In the genomic region with DNA sequence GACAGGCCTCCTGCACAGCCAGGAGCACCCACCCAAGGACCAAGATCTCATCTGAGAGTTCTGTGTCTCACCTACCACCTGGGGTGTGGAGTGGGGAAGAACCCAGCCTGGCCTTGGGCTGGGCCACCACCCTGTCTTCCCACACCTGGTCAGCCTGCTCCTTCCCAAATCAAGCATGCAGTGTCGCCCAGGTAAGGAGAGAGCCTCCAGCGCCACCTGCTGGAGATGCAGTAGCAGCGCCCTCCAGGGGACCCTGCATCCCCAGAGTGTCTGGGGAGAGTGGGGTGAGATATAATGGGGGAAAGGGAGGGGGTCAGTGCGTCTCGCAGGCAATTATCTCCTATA, we compare ENCODE assay signal across 1 cellular context.
TF ChIP-seq lines count a peak whose summit lies in the region.

No MANE protein-coding gene starts in this region.

TF ChIP-seq in HepG2, 621 proteins besides CTCF, POLR2A, EP300 and RAD21 (continued from another document and continues in another):
- TF ChIP-seq YY1 (IDR thresholded peaks at IDR 0.05; ENCODE audit: insufficient read depth, insufficient replicate concordance, low read depth, low read length) (peak; percentile 27), CBX2 (IDR thresholded peaks at IDR 0.05; ENCODE audit: low read depth, low read length) (no peak), CBX2 (CRISPR knock-in tag; IDR thresholded peaks at IDR 0.05; ENCODE audit: low read depth) (no peak), PHF5A (CRISPR knock-in tag; IDR thresholded peaks at IDR 0.05; ENCODE audit: low read depth, unreplicated experiment) (peak; percentile 36), RBM39 (IDR thresholded peaks at IDR 0.05; ENCODE audit: low read depth, low read length, poor library complexity, severe bottlenecking) (no peak), ZNF207 (IDR thresholded peaks at IDR 0.05; ENCODE audit: borderline replicate concordance) (no peak), YEATS2 (CRISPR knock-in tag; IDR thresholded peaks at IDR 0.05; ENCODE audit: borderline replicate concordance) (peak; percentile 36; the same call in 1 of the 2 replicates), HCFC1 (IDR thresholded peaks at IDR 0.05; ENCODE audit: low read depth, low read length) (no peak), ZFYVE20 (CRISPR knock-in tag; IDR thresholded peaks at IDR 0.05; ENCODE audit: borderline replicate concordance, low read depth) (no peak), SMC3 (IDR thresholded peaks at IDR 0.05; ENCODE audit: low read length) (peak; percentile 84), NCOA5 (CRISPR knock-in tag; IDR thresholded peaks at IDR 0.05) (no peak), HOXA9 (CRISPR knock-in tag; IDR thresholded peaks at IDR 0.05; ENCODE audit: borderline replicate concordance) (no peak), ZFP90 (CRISPR knock-in tag; IDR thresholded peaks at IDR 0.05; ENCODE audit: borderline replicate concordance) (no peak), SALL1 (CRISPR knock-in tag; IDR thresholded peaks at IDR 0.05) (peak; percentile 41; the same call in 1 of the 2 replicates), SMAD3 (CRISPR knock-in tag; IDR thresholded peaks at IDR 0.05) (no peak), GATAD2A (CRISPR knock-in tag; IDR thresholded peaks at IDR 0.05) (0 out of 2 replicates have a peak, but pooled peaks have one; percentile 15), CHCHD3 (CRISPR knock-in tag; IDR thresholded peaks at IDR 0.05) (no peak), ZNF331 (CRISPR knock-in tag; IDR thresholded peaks at IDR 0.05) (no peak)
- TF ChIP-seq, protein P1, sequence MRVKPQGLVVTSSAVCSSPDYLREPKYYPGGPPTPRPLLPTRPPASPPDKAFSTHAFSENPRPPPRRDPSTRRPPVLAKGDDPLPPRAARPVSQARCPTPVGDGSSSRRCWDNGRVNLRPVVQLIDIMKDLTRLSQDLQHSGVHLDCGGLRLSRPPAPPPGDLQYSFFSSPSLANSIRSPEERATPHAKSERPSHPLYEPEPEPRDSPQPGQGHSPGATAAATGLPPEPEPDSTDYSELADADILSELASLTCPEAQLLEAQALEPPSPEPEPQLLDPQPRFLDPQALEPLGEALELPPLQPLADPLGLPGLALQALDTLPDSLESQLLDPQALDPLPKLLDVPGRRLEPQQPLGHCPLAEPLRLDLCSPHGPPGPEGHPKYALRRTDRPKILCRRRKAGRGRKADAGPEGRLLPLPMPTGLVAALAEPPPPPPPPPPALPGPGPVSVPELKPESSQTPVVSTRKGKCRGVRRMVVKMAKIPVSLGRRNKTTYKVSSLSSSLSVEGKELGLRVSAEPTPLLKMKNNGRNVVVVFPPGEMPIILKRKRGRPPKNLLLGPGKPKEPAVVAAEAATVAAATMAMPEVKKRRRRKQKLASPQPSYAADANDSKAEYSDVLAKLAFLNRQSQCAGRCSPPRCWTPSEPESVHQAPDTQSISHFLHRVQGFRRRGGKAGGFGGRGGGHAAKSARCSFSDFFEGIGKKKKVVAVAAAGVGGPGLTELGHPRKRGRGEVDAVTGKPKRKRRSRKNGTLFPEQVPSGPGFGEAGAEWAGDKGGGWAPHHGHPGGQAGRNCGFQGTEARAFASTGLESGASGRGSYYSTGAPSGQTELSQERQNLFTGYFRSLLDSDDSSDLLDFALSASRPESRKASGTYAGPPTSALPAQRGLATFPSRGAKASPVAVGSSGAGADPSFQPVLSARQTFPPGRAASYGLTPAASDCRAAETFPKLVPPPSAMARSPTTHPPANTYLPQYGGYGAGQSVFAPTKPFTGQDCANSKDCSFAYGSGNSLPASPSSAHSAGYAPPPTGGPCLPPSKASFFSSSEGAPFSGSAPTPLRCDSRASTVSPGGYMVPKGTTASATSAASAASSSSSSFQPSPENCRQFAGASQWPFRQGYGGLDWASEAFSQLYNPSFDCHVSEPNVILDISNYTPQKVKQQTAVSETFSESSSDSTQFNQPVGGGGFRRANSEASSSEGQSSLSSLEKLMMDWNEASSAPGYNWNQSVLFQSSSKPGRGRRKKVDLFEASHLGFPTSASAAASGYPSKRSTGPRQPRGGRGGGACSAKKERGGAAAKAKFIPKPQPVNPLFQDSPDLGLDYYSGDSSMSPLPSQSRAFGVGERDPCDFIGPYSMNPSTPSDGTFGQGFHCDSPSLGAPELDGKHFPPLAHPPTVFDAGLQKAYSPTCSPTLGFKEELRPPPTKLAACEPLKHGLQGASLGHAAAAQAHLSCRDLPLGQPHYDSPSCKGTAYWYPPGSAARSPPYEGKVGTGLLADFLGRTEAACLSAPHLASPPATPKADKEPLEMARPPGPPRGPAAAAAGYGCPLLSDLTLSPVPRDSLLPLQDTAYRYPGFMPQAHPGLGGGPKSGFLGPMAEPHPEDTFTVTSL (CRISPR knock-in tag; IDR thresholded peaks at IDR 0.05; ENCODE audit: borderline replicate concordance), result no peak
- TF ChIP-seq, protein P2, sequence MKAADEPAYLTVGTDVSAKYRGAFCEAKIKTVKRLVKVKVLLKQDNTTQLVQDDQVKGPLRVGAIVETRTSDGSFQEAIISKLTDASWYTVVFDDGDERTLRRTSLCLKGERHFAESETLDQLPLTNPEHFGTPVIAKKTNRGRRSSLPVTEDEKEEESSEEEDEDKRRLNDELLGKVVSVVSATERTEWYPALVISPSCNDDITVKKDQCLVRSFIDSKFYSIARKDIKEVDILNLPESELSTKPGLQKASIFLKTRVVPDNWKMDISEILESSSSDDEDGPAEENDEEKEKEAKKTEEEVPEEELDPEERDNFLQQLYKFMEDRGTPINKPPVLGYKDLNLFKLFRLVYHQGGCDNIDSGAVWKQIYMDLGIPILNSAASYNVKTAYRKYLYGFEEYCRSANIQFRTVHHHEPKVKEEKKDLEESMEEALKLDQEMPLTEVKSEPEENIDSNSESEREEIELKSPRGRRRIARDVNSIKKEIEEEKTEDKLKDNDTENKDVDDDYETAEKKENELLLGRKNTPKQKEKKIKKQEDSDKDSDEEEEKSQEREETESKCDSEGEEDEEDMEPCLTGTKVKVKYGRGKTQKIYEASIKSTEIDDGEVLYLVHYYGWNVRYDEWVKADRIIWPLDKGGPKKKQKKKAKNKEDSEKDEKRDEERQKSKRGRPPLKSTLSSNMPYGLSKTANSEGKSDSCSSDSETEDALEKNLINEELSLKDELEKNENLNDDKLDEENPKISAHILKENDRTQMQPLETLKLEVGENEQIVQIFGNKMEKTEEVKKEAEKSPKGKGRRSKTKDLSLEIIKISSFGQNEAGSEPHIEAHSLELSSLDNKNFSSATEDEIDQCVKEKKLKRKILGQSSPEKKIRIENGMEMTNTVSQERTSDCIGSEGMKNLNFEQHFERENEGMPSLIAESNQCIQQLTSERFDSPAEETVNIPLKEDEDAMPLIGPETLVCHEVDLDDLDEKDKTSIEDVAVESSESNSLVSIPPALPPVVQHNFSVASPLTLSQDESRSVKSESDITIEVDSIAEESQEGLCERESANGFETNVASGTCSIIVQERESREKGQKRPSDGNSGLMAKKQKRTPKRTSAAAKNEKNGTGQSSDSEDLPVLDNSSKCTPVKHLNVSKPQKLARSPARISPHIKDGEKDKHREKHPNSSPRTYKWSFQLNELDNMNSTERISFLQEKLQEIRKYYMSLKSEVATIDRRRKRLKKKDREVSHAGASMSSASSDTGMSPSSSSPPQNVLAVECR (CRISPR knock-in tag; IDR thresholded peaks at IDR 0.05; ENCODE audit: borderline replicate concordance), result peak; percentile 29; the same call in 1 of the 2 replicates
- TF ChIP-seq, protein P3, sequence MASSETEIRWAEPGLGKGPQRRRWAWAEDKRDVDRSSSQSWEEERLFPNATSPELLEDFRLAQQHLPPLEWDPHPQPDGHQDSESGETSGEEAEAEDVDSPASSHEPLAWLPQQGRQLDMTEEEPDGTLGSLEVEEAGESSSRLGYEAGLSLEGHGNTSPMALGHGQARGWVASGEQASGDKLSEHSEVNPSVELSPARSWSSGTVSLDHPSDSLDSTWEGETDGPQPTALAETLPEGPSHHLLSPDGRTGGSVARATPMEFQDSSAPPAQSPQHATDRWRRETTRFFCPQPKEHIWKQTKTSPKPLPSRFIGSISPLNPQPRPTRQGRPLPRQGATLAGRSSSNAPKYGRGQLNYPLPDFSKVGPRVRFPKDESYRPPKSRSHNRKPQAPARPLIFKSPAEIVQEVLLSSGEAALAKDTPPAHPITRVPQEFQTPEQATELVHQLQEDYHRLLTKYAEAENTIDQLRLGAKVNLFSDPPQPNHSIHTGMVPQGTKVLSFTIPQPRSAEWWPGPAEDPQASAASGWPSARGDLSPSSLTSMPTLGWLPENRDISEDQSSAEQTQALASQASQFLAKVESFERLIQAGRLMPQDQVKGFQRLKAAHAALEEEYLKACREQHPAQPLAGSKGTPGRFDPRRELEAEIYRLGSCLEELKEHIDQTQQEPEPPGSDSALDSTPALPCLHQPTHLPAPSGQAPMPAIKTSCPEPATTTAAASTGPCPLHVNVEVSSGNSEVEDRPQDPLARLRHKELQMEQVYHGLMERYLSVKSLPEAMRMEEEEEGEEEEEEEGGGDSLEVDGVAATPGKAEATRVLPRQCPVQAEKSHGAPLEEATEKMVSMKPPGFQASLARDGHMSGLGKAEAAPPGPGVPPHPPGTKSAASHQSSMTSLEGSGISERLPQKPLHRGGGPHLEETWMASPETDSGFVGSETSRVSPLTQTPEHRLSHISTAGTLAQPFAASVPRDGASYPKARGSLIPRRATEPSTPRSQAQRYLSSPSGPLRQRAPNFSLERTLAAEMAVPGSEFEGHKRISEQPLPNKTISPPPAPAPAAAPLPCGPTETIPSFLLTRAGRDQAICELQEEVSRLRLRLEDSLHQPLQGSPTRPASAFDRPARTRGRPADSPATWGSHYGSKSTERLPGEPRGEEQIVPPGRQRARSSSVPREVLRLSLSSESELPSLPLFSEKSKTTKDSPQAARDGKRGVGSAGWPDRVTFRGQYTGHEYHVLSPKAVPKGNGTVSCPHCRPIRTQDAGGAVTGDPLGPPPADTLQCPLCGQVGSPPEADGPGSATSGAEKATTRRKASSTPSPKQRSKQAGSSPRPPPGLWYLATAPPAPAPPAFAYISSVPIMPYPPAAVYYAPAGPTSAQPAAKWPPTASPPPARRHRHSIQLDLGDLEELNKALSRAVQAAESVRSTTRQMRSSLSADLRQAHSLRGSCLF (CRISPR knock-in tag; IDR thresholded peaks at IDR 0.05; ENCODE audit: borderline replicate concordance), result no peak
- TF ChIP-seq, protein P4, sequence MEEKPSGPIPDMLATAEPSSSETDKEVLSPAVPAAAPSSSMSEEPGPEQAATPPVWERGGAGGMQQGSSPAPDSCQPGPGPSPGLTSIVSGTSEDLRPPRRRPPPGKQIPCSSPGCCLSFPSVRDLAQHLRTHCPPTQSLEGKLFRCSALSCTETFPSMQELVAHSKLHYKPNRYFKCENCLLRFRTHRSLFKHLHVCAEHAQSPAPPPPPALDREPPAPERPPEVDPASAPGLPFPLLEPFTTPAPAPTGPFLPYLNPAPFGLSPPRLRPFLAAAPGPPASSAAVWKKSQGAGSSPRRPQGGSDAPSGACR (CRISPR knock-in tag; IDR thresholded peaks at IDR 0.05), result no peak
- TF ChIP-seq, protein P5, sequence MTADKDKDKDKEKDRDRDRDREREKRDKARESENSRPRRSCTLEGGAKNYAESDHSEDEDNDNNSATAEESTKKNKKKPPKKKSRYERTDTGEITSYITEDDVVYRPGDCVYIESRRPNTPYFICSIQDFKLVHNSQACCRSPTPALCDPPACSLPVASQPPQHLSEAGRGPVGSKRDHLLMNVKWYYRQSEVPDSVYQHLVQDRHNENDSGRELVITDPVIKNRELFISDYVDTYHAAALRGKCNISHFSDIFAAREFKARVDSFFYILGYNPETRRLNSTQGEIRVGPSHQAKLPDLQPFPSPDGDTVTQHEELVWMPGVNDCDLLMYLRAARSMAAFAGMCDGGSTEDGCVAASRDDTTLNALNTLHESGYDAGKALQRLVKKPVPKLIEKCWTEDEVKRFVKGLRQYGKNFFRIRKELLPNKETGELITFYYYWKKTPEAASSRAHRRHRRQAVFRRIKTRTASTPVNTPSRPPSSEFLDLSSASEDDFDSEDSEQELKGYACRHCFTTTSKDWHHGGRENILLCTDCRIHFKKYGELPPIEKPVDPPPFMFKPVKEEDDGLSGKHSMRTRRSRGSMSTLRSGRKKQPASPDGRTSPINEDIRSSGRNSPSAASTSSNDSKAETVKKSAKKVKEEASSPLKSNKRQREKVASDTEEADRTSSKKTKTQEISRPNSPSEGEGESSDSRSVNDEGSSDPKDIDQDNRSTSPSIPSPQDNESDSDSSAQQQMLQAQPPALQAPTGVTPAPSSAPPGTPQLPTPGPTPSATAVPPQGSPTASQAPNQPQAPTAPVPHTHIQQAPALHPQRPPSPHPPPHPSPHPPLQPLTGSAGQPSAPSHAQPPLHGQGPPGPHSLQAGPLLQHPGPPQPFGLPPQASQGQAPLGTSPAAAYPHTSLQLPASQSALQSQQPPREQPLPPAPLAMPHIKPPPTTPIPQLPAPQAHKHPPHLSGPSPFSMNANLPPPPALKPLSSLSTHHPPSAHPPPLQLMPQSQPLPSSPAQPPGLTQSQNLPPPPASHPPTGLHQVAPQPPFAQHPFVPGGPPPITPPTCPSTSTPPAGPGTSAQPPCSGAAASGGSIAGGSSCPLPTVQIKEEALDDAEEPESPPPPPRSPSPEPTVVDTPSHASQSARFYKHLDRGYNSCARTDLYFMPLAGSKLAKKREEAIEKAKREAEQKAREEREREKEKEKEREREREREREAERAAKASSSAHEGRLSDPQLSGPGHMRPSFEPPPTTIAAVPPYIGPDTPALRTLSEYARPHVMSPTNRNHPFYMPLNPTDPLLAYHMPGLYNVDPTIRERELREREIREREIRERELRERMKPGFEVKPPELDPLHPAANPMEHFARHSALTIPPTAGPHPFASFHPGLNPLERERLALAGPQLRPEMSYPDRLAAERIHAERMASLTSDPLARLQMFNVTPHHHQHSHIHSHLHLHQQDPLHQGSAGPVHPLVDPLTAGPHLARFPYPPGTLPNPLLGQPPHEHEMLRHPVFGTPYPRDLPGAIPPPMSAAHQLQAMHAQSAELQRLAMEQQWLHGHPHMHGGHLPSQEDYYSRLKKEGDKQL (CRISPR knock-in tag; IDR thresholded peaks at IDR 0.05; ENCODE audit: low read depth), result no peak
- TF ChIP-seq, protein P6, sequence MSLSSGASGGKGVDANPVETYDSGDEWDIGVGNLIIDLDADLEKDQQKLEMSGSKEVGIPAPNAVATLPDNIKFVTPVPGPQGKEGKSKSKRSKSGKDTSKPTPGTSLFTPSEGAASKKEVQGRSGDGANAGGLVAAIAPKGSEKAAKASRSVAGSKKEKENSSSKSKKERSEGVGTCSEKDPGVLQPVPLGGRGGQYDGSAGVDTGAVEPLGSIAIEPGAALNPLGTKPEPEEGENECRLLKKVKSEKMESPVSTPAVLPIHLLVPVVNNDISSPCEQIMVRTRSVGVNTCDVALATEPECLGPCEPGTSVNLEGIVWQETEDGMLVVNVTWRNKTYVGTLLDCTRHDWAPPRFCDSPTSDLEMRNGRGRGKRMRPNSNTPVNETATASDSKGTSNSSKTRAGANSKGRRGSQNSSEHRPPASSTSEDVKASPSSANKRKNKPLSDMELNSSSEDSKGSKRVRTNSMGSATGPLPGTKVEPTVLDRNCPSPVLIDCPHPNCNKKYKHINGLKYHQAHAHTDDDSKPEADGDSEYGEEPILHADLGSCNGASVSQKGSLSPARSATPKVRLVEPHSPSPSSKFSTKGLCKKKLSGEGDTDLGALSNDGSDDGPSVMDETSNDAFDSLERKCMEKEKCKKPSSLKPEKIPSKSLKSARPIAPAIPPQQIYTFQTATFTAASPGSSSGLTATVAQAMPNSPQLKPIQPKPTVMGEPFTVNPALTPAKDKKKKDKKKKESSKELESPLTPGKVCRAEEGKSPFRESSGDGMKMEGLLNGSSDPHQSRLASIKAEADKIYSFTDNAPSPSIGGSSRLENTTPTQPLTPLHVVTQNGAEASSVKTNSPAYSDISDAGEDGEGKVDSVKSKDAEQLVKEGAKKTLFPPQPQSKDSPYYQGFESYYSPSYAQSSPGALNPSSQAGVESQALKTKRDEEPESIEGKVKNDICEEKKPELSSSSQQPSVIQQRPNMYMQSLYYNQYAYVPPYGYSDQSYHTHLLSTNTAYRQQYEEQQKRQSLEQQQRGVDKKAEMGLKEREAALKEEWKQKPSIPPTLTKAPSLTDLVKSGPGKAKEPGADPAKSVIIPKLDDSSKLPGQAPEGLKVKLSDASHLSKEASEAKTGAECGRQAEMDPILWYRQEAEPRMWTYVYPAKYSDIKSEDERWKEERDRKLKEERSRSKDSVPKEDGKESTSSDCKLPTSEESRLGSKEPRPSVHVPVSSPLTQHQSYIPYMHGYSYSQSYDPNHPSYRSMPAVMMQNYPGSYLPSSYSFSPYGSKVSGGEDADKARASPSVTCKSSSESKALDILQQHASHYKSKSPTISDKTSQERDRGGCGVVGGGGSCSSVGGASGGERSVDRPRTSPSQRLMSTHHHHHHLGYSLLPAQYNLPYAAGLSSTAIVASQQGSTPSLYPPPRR (CRISPR knock-in tag; IDR thresholded peaks at IDR 0.05; ENCODE audit: borderline replicate concordance), result no peak
